Comparison of ENCODE assay signal across 11 cellular contexts in genomic region chr1:202106340-202107284, GRCh38. TPM values are rescaled to one million over a fixed set of nuclear protein-coding genes. Genes with fewer than 3 reads are reported as not detected.
A peak's percentile ranks its signal among the peaks of the same experiment; 100 is the strongest.
DNase-seq lines count a peak whose midpoint lies in the region; ATAC-seq lines count a peak whose summit lies in the region.
"Had no signal": no experiment of that assay in that cellular context is flagged by ENCODE, and none has a peak within 500 bp of the region (broad histone marks: within the 10 kb centered on the region; RNA-seq: fewer than 3 reads in every experiment).

No MANE protein-coding gene starts in this region.

- H3K4me1 ChIP-seq in esophagus (ENCODE audit: control insufficient read depth in 2 of 2, insufficient read depth in 2 of 2, low read length in 1 of 2) (peaks cover 12 to 30% of the 10 kb centered on the region in 2 donors), neuronal stem cell (ENCODE audit: control insufficient read depth in 2 of 2, insufficient read depth in 1 of 2, low read depth in 1 of 2, low read length in 2 of 2) (peaks cover 23 to 35% of the 10 kb centered on the region in 2 donors)

- peak overlapping the region; percentile 90 for H2AK5ac ChIP-seq in neuronal stem cell (ENCODE audit: low read depth, low read length)

- peak overlapping the region; percentile 2 for H4K91ac ChIP-seq in neuronal stem cell (ENCODE audit: low read depth, low read length, poor library complexity)

- H4K8ac ChIP-seq in neuronal stem cell (ENCODE audit: low read depth, low read length) = no peak overlapping the region

- intact Hi-C loops in posterior vena cava (cut with DNase I) = no loop called here

- ATAC-seq in HG03342 (IDR thresholded peaks at IDR 0.05; ENCODE audit: unreplicated experiment) = no peak
- no peak for ATAC-seq in GM19463 (IDR thresholded peaks at IDR 0.05; ENCODE audit: unreplicated experiment)

- no peaks in the 10 kb centered on the region for H3K79me1 ChIP-seq in neuronal stem cell (ENCODE audit: low read depth, low read length)

- no peaks in the 10 kb centered on the region for H3K27me3 ChIP-seq in esophagus (ENCODE audit: control insufficient read depth in 1 of 2, insufficient read depth in 2 of 2, low read length in 2 of 2)
- peaks cover 0 to 7% (median 0%) of the 10 kb centered on the region in 3 experiments for H3K27me3 ChIP-seq in neuronal stem cell (ENCODE audit: control insufficient read depth in 3 of 3, insufficient read depth in 3 of 3, low read depth in 1 of 3, low read length in 3 of 3)

- H3K14ac ChIP-seq in neuronal stem cell (ENCODE audit: low read length) = no peak overlapping the region

- no peak overlapping the region for H3K4me3 ChIP-seq in esophagus (ENCODE audit: low read depth in 1 of 2, low read length in 2 of 2)
- no peak overlapping the region for H3K4me3 ChIP-seq in neuronal stem cell (ENCODE audit: low read length in 2 of 2)

- peak overlapping the region; percentile 62 for H3K23ac ChIP-seq in neuronal stem cell (ENCODE audit: low read depth, low read length, poor library complexity)

- peak overlapping the region; percentile 97 for H3K4ac ChIP-seq in neuronal stem cell (ENCODE audit: low read length)

- peak overlapping the region; percentile 93 for H2BK5ac ChIP-seq in neuronal stem cell (ENCODE audit: low read length)

- DNase-seq in Daoy (ENCODE audit: low read depth) (peak; percentile 52), NCI-H2107 treated with DMSO at 0.1 percent for 48 hours (lab: John Stamatoyannopoulos, UW; ENCODE audit: unreplicated experiment) (peak; percentile 94), neuronal stem cell (ENCODE audit: low spot score) (no peak), posterior vena cava (ENCODE audit: low spot score) (no peak)
- DNase-seq in stimulated activated CD4-positive, alpha-beta T cell treated with anti-CD3 and anti-CD28 coated beads, Interleukin-15, amount 100 ng/mL, for 24 hours = no peak
- DNase-seq: activated effector memory CD4-positive, alpha-beta T cell treated with anti-CD3 and anti-CD28 coated beads, Interleukin-2, amount 50 U/mL, for 16 hours; NCI-H187 had no signal

- peak overlapping the region; percentile 87 for H2BK12ac ChIP-seq in neuronal stem cell (ENCODE audit: low read length)

- H2AFZ ChIP-seq in neuronal stem cell (ENCODE audit: low read length) = no peak overlapping the region

- H3K9ac ChIP-seq in neuronal stem cell (ENCODE audit: low read depth, low read length, poor library complexity) = no peak overlapping the region

- peak overlapping the region; percentile 92 for H2BK120ac ChIP-seq in neuronal stem cell (ENCODE audit: low read depth, low read length)

- no peak overlapping the region for H3K4me2 ChIP-seq in neuronal stem cell (ENCODE audit: insufficient read depth, low read length, poor library complexity, severe bottlenecking)

- H2BK15ac ChIP-seq in neuronal stem cell (ENCODE audit: low read length) = peak overlapping the region; percentile 96

- H3K18ac ChIP-seq in neuronal stem cell (ENCODE audit: low read length) = peak overlapping the region; percentile 92

- 48 to 64% methylated on average over 11 of the region's 11 CpGs for WGBS in esophagus, 2 donors
- WGBS in neuronal stem cell (ENCODE audit: extremely low coverage in 2 of 2, insufficient read length in 2 of 2, insufficient replicate concordance in 1 of 2), 2 donors = no CpG with 5 or more reads among the region's 11 CpGs

- no peaks in the 10 kb centered on the region for H3K36me3 ChIP-seq in esophagus (ENCODE audit: control insufficient read depth in 2 of 2, insufficient read depth in 2 of 2, low read length in 1 of 2)
- H3K36me3 ChIP-seq in neuronal stem cell (replicated peaks in 1 of 2; ENCODE audit: control insufficient read depth in 2 of 2, insufficient read depth in 2 of 2, low read length in 2 of 2) = no peaks in the 10 kb centered on the region

- H3K9me3 ChIP-seq in esophagus (ENCODE audit: control insufficient read depth in 2 of 2, insufficient read depth in 1 of 2, low read depth in 1 of 2, low read length in 1 of 2) (no peaks in the 10 kb centered on the region), neuronal stem cell (replicated peaks in 1 of 2; ENCODE audit: control insufficient read depth in 2 of 2, insufficient read depth in 1 of 2, low read depth in 1 of 2, low read length in 2 of 2) (no peaks in the 10 kb centered on the region)

- peak overlapping the region; percentile 81 to 83 for H3K27ac ChIP-seq in esophagus (ENCODE audit: low read depth in 2 of 2, low read length in 1 of 2)
- peak overlapping the region; percentile 85 for H3K27ac ChIP-seq in neuronal stem cell (replicated peaks; ENCODE audit: low read length)

RNA-seq across cellular contexts. Expression of gene GPR37L1, which starts 16.1 kb away (rescaled TPM):
- total RNA-seq in Daoy (2014; rRNA removed; shearing (Covaris generic)) = under 0.01 and 0.06 TPM in 2 replicates
- polyA plus RNA-seq in esophagus = under 1 TPM; 0.05 to 0.10 TPM
- 0.06 TPM for polyA plus RNA-seq in neuronal stem cell (2013, experiment 1 of 2)
- 0.08 TPM for polyA plus RNA-seq in neuronal stem cell (2013, experiment 2 of 2)
- total RNA-seq in posterior vena cava = under 1 TPM in 1 of 2 donors, not detected in 1; 0.09 TPM

RNA-seq across cellular contexts. Expression of gene ARL8A, which starts 37.9 kb away (rescaled TPM):
- 21.9 and 29.0 TPM in 2 replicates for total RNA-seq in Daoy (2014; rRNA removed; shearing (Covaris generic))
- polyA plus RNA-seq in esophagus = 10 to 100 TPM; 18.3 to 18.6 TPM
- polyA plus RNA-seq in neuronal stem cell (2013, experiment 1 of 2) = 33.4 TPM
- polyA plus RNA-seq in neuronal stem cell (2013, experiment 2 of 2) = 32.1 TPM
- 10 to 100 TPM; 85.6 to 94.1 TPM for total RNA-seq in posterior vena cava

RNA-seq across cellular contexts. Expression of gene PTPN7, which starts 53.8 kb away (rescaled TPM):
- total RNA-seq in Daoy (2014; rRNA removed; shearing (Covaris generic)) = 1.3 and 1.5 TPM in 2 replicates
- 1 to 10 TPM; 1.6 to 1.9 TPM for polyA plus RNA-seq in esophagus
- not detected for polyA plus RNA-seq in neuronal stem cell (2013, experiment 1 of 2)
- not detected for polyA plus RNA-seq in neuronal stem cell (2013, experiment 2 of 2)
- total RNA-seq in posterior vena cava = 1 to 10 TPM; 1.2 to 2.2 TPM
- total RNA-seq: lung microvascular endothelial cell had no signal

Comparison
In these comparisons a context has a peak if more than half of its experiments do, and no peak if none do; other contexts are left out.
1. DNase-seq: peak in Daoy (single experiment) and NCI-H2107 treated with DMSO at 0.1 percent for 48 hours (single experiment); none in neuronal stem cell (single experiment), posterior vena cava (single experiment) and stimulated activated CD4-positive, alpha-beta T cell treated with anti-CD3 and anti-CD28 coated beads, Interleukin-15, amount 100 ng/mL, for 24 hours (single experiment).